8 cellular contexts compared by ENCODE assay signal in the genomic region with DNA sequence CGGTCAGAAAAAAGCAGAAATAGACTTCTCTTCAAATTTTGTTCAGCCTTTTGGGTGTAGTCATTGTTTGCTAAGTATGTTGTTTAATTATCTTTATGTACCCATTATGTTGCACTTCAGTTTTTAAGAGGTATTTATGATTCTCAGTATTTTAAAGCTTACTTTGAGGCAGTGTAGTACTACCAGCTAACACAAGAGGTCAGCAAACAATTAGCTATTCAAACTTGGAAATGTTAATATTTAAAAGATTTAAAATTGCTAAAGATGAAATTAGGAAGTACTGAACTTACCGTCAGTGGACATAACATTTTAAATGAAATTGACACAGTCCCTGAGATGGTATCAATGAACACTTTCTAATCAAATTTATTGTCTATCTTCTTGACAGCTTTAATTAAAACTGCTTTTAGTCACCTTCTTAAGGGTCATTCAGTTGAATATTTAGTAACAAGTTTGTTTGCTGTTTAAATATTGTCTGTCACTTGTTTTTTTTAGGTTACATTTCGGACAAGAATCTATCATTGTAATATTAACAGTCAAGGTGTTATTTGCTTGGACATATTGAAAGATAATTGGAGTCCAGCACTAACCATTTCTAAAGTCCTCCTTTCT. TPM values are rescaled to one million over a fixed set of nuclear protein-coding genes. Genes with fewer than 3 reads are reported as not detected.
DNase-seq lines count a peak whose midpoint lies in the region; ATAC-seq, FAIRE-seq and TF ChIP-seq lines count a peak whose summit lies in the region.

No MANE protein-coding gene starts in this region.

- intact Hi-C loops in activated T-helper 1 cell treated with anti-CD3 and anti-CD28 coated beads, Interleukin-12 subunit alpha, Interleukin-12 subunit beta, Interleukin-2, Interleukin-4 antibody, amounts not matched to agents 30 ng/mL and 10 ng/mL and 1 ng/mL, durations not matched to agents 14 hours and 24 hours and 36 hours (cut with micrococcal nuclease), result loop anchor here (1.0 to 5.0 kb wide), 4 partner anchors 28 to 350 kb away; a partner anchor contains a TSS

- H3K9me3 Mint-ChIP-seq in astrocyte (ENCODE audit: unreplicated experiment), result no peaks in the 10 kb centered on the region
- no peaks in the 10 kb centered on the region for H3K9me3 Mint-ChIP-seq in activated T-helper 1 cell treated with anti-CD3 and anti-CD28 coated beads, Interleukin-12 subunit alpha, Interleukin-12 subunit beta, Interleukin-2, Interleukin-4 antibody, amounts not matched to agents 30 ng/mL and 10 ng/mL and 1 ng/mL, durations not matched to agents 14 hours and 24 hours and 36 hours

- peaks cover 56% of the 10 kb centered on the region for H4K20me1 ChIP-seq in astrocyte (ENCODE audit: insufficient read depth, low read length)
- no peaks in the 10 kb centered on the region for H4K20me1 ChIP-seq in keratinocyte (ENCODE audit: control insufficient read depth, extremely low read depth, insufficient read depth, low read length)

- H3K27ac ChIP-seq in astrocyte (ENCODE audit: low read depth, low read length), result no peak overlapping the region
- H3K27ac ChIP-seq in keratinocyte (ENCODE audit: control insufficient read depth, insufficient read depth, low read length), result peak overlapping the region; percentile 26

- H3K27ac Mint-ChIP-seq in astrocyte (ENCODE audit: unreplicated experiment), result no peak overlapping the region
- no peak overlapping the region for H3K27ac Mint-ChIP-seq in activated T-helper 1 cell treated with anti-CD3 and anti-CD28 coated beads, Interleukin-12 subunit alpha, Interleukin-12 subunit beta, Interleukin-2, Interleukin-4 antibody, amounts not matched to agents 30 ng/mL and 10 ng/mL and 1 ng/mL, durations not matched to agents 14 hours and 24 hours and 36 hours

- H3K27me3 Mint-ChIP-seq in astrocyte (ENCODE audit: low read depth, unreplicated experiment), result no peaks in the 10 kb centered on the region
- no peaks in the 10 kb centered on the region for H3K27me3 Mint-ChIP-seq in activated T-helper 1 cell treated with anti-CD3 and anti-CD28 coated beads, Interleukin-12 subunit alpha, Interleukin-12 subunit beta, Interleukin-2, Interleukin-4 antibody, amounts not matched to agents 30 ng/mL and 10 ng/mL and 1 ng/mL, durations not matched to agents 14 hours and 24 hours and 36 hours (ENCODE audit: insufficient read depth)

- in situ Hi-C loops in G401 (cut with HindIII; ENCODE audit: low sequenced_read_pairs), result no loop called here

- H3K9me3 ChIP-seq in astrocyte (ENCODE audit: insufficient read depth, low read depth, low read length), result no peaks in the 10 kb centered on the region
- H3K9me3 ChIP-seq in keratinocyte (ENCODE audit: control insufficient read depth, low read depth, low read length), result no peaks in the 10 kb centered on the region

- dilution Hi-C loops in keratinocyte (cut with MboI; ENCODE audit: extremely low pct_ligation_motif_present, low sequenced_read_pairs), result no loop called here

- H3K4me1 Mint-ChIP-seq in astrocyte (ENCODE audit: low read depth, unreplicated experiment), result no peaks in the 10 kb centered on the region
- H3K4me1 Mint-ChIP-seq in activated T-helper 1 cell treated with anti-CD3 and anti-CD28 coated beads, Interleukin-12 subunit alpha, Interleukin-12 subunit beta, Interleukin-2, Interleukin-4 antibody, amounts not matched to agents 30 ng/mL and 10 ng/mL and 1 ng/mL, durations not matched to agents 14 hours and 24 hours and 36 hours (ENCODE audit: low read depth), result no peaks in the 10 kb centered on the region

- FAIRE-seq in astrocyte (lab: Jason Lieb, UNC), result peak; percentile 39
- no peak for FAIRE-seq in keratinocyte (lab: Jason Lieb, UNC)

- H3K4me2 ChIP-seq in astrocyte (ENCODE audit: low read length) (no peak overlapping the region), keratinocyte (ENCODE audit: control insufficient read depth, extremely low read depth, insufficient read depth, low read depth, low read length) (peak overlapping the region; percentile 22)

- DNase-seq in G401 (ENCODE audit: low spot score) (peak; percentile 59), astrocyte (ENCODE audit: low read depth) (no peak), keratinocyte (ENCODE audit: low read depth, low spot score) (no peak), occipital lobe (lab: John Stamatoyannopoulos, UW) (no peak)
- DNase-seq in activated T-helper 1 cell treated with anti-CD3 and anti-CD28 coated beads, Interleukin-12 subunit alpha, Interleukin-12 subunit beta, Interleukin-2, Interleukin-4 antibody, amounts not matched to agents 30 ng/mL and 10 ng/mL and 1 ng/mL, durations not matched to agents 14 hours and 24 hours and 36 hours (ENCODE audit: low spot score), result no peak
- DNase-seq in stimulated activated CD4-positive, alpha-beta T cell treated with anti-CD3 and anti-CD28 coated beads, Interleukin-4, amount 100 ng/mL, for 1 hour, result no peak

- H3K79me2 ChIP-seq in astrocyte (ENCODE audit: insufficient read depth, low read length), result no peaks in the 10 kb centered on the region
- peaks cover 2% of the 10 kb centered on the region for H3K79me2 ChIP-seq in keratinocyte (ENCODE audit: control insufficient read depth, insufficient read depth, low read length)

- ATAC-seq in HG03354 (IDR thresholded peaks at IDR 0.05; ENCODE audit: poor library complexity, severe bottlenecking, unreplicated experiment) (peak; percentile 67), GM18909 (IDR thresholded peaks at IDR 0.05; ENCODE audit: poor library complexity, unreplicated experiment) (no peak)

- H3K36me3 Mint-ChIP-seq in astrocyte (ENCODE audit: low read depth, unreplicated experiment), result no peaks in the 10 kb centered on the region
- peaks cover 2% of the 10 kb centered on the region for H3K36me3 Mint-ChIP-seq in activated T-helper 1 cell treated with anti-CD3 and anti-CD28 coated beads, Interleukin-12 subunit alpha, Interleukin-12 subunit beta, Interleukin-2, Interleukin-4 antibody, amounts not matched to agents 30 ng/mL and 10 ng/mL and 1 ng/mL, durations not matched to agents 14 hours and 24 hours and 36 hours (ENCODE audit: low read depth)

- H3K4me1 ChIP-seq in astrocyte (ENCODE audit: insufficient read depth, low read length), result no peaks in the 10 kb centered on the region
- H3K4me1 ChIP-seq in keratinocyte (ENCODE audit: control insufficient read depth, extremely low read depth, insufficient read depth, low read length), result peaks cover 2% of the 10 kb centered on the region

- H2AFZ ChIP-seq in astrocyte (ENCODE audit: low read depth, low read length) (no peak overlapping the region), keratinocyte (ENCODE audit: control insufficient read depth, low read length) (no peak overlapping the region)

- H3K9ac ChIP-seq in astrocyte (ENCODE audit: low read length) (no peak overlapping the region), keratinocyte (ENCODE audit: control insufficient read depth, extremely low read depth, insufficient read depth, low read length) (no peak overlapping the region)

- H3K4me3 Mint-ChIP-seq in astrocyte (ENCODE audit: unreplicated experiment), result no peak overlapping the region
- no peak overlapping the region for H3K4me3 Mint-ChIP-seq in activated T-helper 1 cell treated with anti-CD3 and anti-CD28 coated beads, Interleukin-12 subunit alpha, Interleukin-12 subunit beta, Interleukin-2, Interleukin-4 antibody, amounts not matched to agents 30 ng/mL and 10 ng/mL and 1 ng/mL, durations not matched to agents 14 hours and 24 hours and 36 hours

- H3K36me3 ChIP-seq in astrocyte (ENCODE audit: insufficient read depth, low read length) (peaks cover 3% of the 10 kb centered on the region), keratinocyte (ENCODE audit: control insufficient read depth in 2 of 2, extremely low read depth in 1 of 2, insufficient read depth in 2 of 2, low read length in 2 of 2) (peaks cover 2 to 6% of the 10 kb centered on the region in 2 experiments)

- TF ChIP-seq CTCF in astrocyte (IDR thresholded peaks at IDR 0.05; ENCODE audit: insufficient read depth, low read depth, low read length) (peak; percentile 70), keratinocyte (optimal IDR thresholded peaks at IDR 0.05 in 1 of 3, IDR thresholded peaks at IDR 0.05 in 1 of 3, conservative IDR thresholded peaks at IDR 0.05 in 1 of 3; ENCODE audit: extremely low read depth in 1 of 3, insufficient read depth in 2 of 3, low read length in 3 of 3) (peak in 2 of 3 experiments; percentile 49 to 69)

- no peaks in the 10 kb centered on the region for H3K9me1 ChIP-seq in keratinocyte (ENCODE audit: control insufficient read depth, extremely low read depth, insufficient read depth, low read length)

- H3K27me3 ChIP-seq in astrocyte (ENCODE audit: insufficient read depth, low read length) (no peaks in the 10 kb centered on the region), keratinocyte (ENCODE audit: control insufficient read depth, extremely low read depth, insufficient read depth, low read length) (no peaks in the 10 kb centered on the region)

- H3K4me3 ChIP-seq in astrocyte (ENCODE audit: insufficient read depth, low read depth, low read length) (no peak overlapping the region), keratinocyte (ENCODE audit: control insufficient read depth in 2 of 3, extremely low read depth in 1 of 3, insufficient read depth in 2 of 3, low read depth in 1 of 3, low read length in 3 of 3) (no peak overlapping the region)

RNA-seq across cellular contexts. Expression of a gene that starts 28.1 kb away (rescaled TPM):
- total RNA-seq in G401 (2014; rRNA removed; shearing (Covaris generic)), result 15.0 and 20.1 TPM in 2 replicates
- total RNA-seq in astrocyte (10.7 and 11.0 TPM in 2 replicates), occipital lobe (36.5 TPM)
- 6.4 to 10.7 TPM (median 7.8 TPM) in 3 replicates for polyA plus RNA-seq in keratinocyte
- polyA plus RNA-seq in keratinocyte (2011; ENCODE audit: low read depth), result 13.0 TPM
- 7.3 and 12.8 TPM in 2 replicates for polyA plus RNA-seq in keratinocyte (2011; cell fraction: cytosol; rRNA removed)
- polyA plus RNA-seq in keratinocyte (2011; cell fraction: nucleus; rRNA removed), result 8.1 and 12.8 TPM in 2 replicates
- 6.0 and 7.7 TPM in 2 replicates for polyA plus RNA-seq in keratinocyte (2012; ENCODE audit: low replicate concordance)
- 1.3 to 6.6 TPM (median 3.9 TPM) in 3 replicates for polyA minus RNA-seq in keratinocyte
- polyA minus RNA-seq in keratinocyte (2011; cell fraction: cytosol; rRNA and poly(A)+ RNA removed), result 7.7 TPM
- polyA minus RNA-seq in keratinocyte (2011; cell fraction: nucleus; rRNA and poly(A)+ RNA removed), result 3.2 and 7.1 TPM in 2 replicates
- total RNA-seq in activated T-helper 1 cell treated with anti-CD3 and anti-CD28 coated beads, Interleukin-12 subunit alpha, Interleukin-12 subunit beta, Interleukin-2, Interleukin-4 antibody, amounts not matched to agents 30 ng/mL and 10 ng/mL and 1 ng/mL, durations not matched to agents 14 hours and 24 hours and 36 hours, result 3.9 and 4.5 TPM in 2 replicates

RNA-seq across cellular contexts. Expression of a gene that starts 28.2 kb away (rescaled TPM):
- 5,783 and 6,412 TPM in 2 replicates for total RNA-seq in G401 (2014; rRNA removed; shearing (Covaris generic))
- total RNA-seq in astrocyte, result 1,579 and 1,629 TPM in 2 replicates
- polyA plus RNA-seq in keratinocyte, result 3,052 to 3,406 TPM (median 3,375 TPM) in 3 replicates
- polyA plus RNA-seq in keratinocyte (2011; ENCODE audit: low read depth), result 859 TPM
- 3,790 and 4,140 TPM in 2 replicates for polyA plus RNA-seq in keratinocyte (2011; cell fraction: cytosol; rRNA removed)
- polyA plus RNA-seq in keratinocyte (2011; cell fraction: nucleus; rRNA removed), result 1,088 and 1,197 TPM in 2 replicates
- 2,404 and 3,418 TPM in 2 replicates for polyA plus RNA-seq in keratinocyte (2012; ENCODE audit: low replicate concordance)
- 1,221 to 2,039 TPM (median 1,400 TPM) in 3 replicates for polyA minus RNA-seq in keratinocyte
- 1,819 TPM for polyA minus RNA-seq in keratinocyte (2011; cell fraction: cytosol; rRNA and poly(A)+ RNA removed)
- polyA minus RNA-seq in keratinocyte (2011; cell fraction: nucleus; rRNA and poly(A)+ RNA removed), result 303 and 392 TPM in 2 replicates
- 2,822 TPM for total RNA-seq in occipital lobe
- 1,696 and 1,756 TPM in 2 replicates for total RNA-seq in activated T-helper 1 cell treated with anti-CD3 and anti-CD28 coated beads, Interleukin-12 subunit alpha, Interleukin-12 subunit beta, Interleukin-2, Interleukin-4 antibody, amounts not matched to agents 30 ng/mL and 10 ng/mL and 1 ng/mL, durations not matched to agents 14 hours and 24 hours and 36 hours

RNA-seq across cellular contexts. Expression of a gene that starts 56.4 kb away (rescaled TPM):
- 7.9 and 21.4 TPM in 2 replicates for total RNA-seq in G401 (2014; rRNA removed; shearing (Covaris generic))
- total RNA-seq in astrocyte (19.2 and 20.7 TPM in 2 replicates), occipital lobe (41.5 TPM)
- 3.8 to 10.3 TPM (median 8.7 TPM) in 3 replicates for polyA plus RNA-seq in keratinocyte
- 27.1 TPM for polyA plus RNA-seq in keratinocyte (2011; ENCODE audit: low read depth)
- polyA plus RNA-seq in keratinocyte (2011; cell fraction: cytosol; rRNA removed), result 4.8 and 6.8 TPM in 2 replicates
- polyA plus RNA-seq in keratinocyte (2011; cell fraction: nucleus; rRNA removed), result 4.8 and 6.0 TPM in 2 replicates
- polyA plus RNA-seq in keratinocyte (2012; ENCODE audit: low replicate concordance), result 7.4 and 18.1 TPM in 2 replicates
- 4.6 to 28.4 TPM (median 7.6 TPM) in 3 replicates for polyA minus RNA-seq in keratinocyte
- 13.6 TPM for polyA minus RNA-seq in keratinocyte (2011; cell fraction: cytosol; rRNA and poly(A)+ RNA removed)
- 5.4 and 16.9 TPM in 2 replicates for polyA minus RNA-seq in keratinocyte (2011; cell fraction: nucleus; rRNA and poly(A)+ RNA removed)
- total RNA-seq in activated T-helper 1 cell treated with anti-CD3 and anti-CD28 coated beads, Interleukin-12 subunit alpha, Interleukin-12 subunit beta, Interleukin-2, Interleukin-4 antibody, amounts not matched to agents 30 ng/mL and 10 ng/mL and 1 ng/mL, durations not matched to agents 14 hours and 24 hours and 36 hours, result 3.0 and 4.8 TPM in 2 replicates
